8 cellular contexts compared by ENCODE assay signal in the genomic region with DNA sequence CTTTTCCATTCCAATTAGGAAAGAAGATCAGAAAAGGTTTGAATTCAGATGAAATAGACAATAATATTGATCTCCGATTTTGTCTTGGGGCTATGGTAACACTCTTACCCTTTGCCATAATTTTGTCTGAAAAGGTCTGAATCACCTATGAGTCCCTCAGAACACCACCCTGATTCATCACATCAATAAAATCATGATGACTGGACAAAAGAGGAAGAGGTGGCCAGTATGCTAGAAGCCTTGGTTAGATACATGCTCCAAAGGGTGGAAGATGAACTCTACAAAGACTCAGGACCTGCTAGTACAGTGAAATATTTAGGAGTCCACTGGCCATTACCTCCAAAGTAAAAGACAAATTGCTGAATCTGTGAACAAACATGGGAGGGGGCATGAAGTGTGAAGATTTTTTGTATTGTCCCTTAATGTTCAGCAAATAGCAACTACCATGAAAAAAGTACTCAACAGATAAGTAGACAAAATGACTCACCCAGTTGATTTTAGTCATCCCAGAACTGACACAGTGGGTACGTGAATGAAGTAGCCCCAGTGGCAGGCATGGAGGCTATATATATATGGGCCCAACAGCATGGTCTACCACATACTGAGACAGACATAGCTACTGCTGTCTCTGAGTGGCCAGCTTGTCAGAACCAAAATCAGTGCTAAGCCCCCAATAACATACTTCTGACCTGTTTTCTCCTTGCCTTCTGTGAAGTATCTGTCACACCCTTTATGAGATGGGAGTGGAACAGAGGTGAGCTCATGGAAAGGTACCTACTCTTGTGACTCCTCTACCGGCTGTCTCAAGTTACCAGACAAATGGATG. TPM values are rescaled to one million over a fixed set of nuclear protein-coding genes. Genes with fewer than 3 reads are reported as not detected.
A peak's percentile ranks its signal among the peaks of the same experiment; 100 is the strongest.
DNase-seq lines count a peak whose midpoint lies in the region; ATAC-seq, FAIRE-seq and TF ChIP-seq lines count a peak whose summit lies in the region.

No MANE protein-coding gene starts in this region.

- no peak overlapping the region for H3K27ac Mint-ChIP-seq in CD4-positive, alpha-beta T cell

- TF ChIP-seq CTCF in GM10266 (IDR thresholded peaks at IDR 0.05; ENCODE audit: control insufficient read depth, insufficient read depth, low read depth, missing control alignments) = no peak
- TF ChIP-seq CTCF in bronchial epithelial cell (IDR thresholded peaks at IDR 0.05; ENCODE audit: insufficient read depth, low read length, severe bottlenecking) = no peak
- no peak for TF ChIP-seq CTCF in CD4-positive, alpha-beta T cell (IDR thresholded peaks at IDR 0.05)
- TF ChIP-seq CTCF in left ventricle myocardium inferior (IDR thresholded peaks at IDR 0.05; ENCODE audit: borderline replicate concordance) = no peak

- no peaks in the 10 kb centered on the region for H3K36me3 ChIP-seq in bronchial epithelial cell (ENCODE audit: control insufficient read depth, insufficient read depth, low read length)
- H3K36me3 ChIP-seq in left ventricle myocardium inferior = no peaks in the 10 kb centered on the region

- no peaks in the 10 kb centered on the region for H3K36me3 Mint-ChIP-seq in CD4-positive, alpha-beta T cell (ENCODE audit: low read depth)

- no peak overlapping the region for H3K4me3 ChIP-seq in bronchial epithelial cell (ENCODE audit: low read depth, low read length)
- H3K4me3 ChIP-seq in left ventricle myocardium inferior = no peak overlapping the region

- peak; percentile 66; the same call in 1 of the 2 replicates for TF ChIP-seq EP300 in Ishikawa (IDR thresholded peaks at IDR 0.05; ENCODE audit: borderline replicate concordance)

- ATAC-seq in GM21717 (IDR thresholded peaks at IDR 0.05; ENCODE audit: unreplicated experiment) = peak; percentile 93
- ATAC-seq in CD4-positive, alpha-beta T cell (ENCODE audit: poor library complexity) = no peak

- DNase-seq in GM10266 (ENCODE audit: extremely low spot score) (peak; percentile 23), bronchial epithelial cell (ENCODE audit: low read depth) (peak; percentile 97), OCI-M2 (lab: John Stamatoyannopoulos, UW; ENCODE audit: unreplicated experiment) (no peak), left ventricle myocardium inferior (no peak)
- DNase-seq in effector CD4-positive, alpha-beta T cell = no peak
- no peak for DNase-seq in CD4-positive, alpha-beta T cell

- FAIRE-seq in bronchial epithelial cell (lab: Jason Lieb, UNC) = peak; percentile 18

- H3K9me3 Mint-ChIP-seq in CD4-positive, alpha-beta T cell = no peaks in the 10 kb centered on the region

- no peak for TF ChIP-seq RAD21 in Ishikawa (IDR thresholded peaks at IDR 0.05; ENCODE audit: low read depth)

- POLR2A ChIA-PET in CD4-positive, alpha-beta T cell (lab: Charles Lee) = interaction anchor here (0.9 kb wide), 1 partner anchor 202 kb away, joined by 3 read pairs; no protein-coding TSS in a partner anchor

- CTCF ChIA-PET in CD4-positive, alpha-beta T cell (lab: Charles Lee) = no interaction called here

- H3K4me3 Mint-ChIP-seq in CD4-positive, alpha-beta T cell = no peak overlapping the region

- intact Hi-C loops in CD4-positive, alpha-beta T cell (cut with DNase I, micrococcal nuclease) = no loop called here
- intact Hi-C loops in left ventricle myocardium inferior (cut with micrococcal nuclease) = no loop called here

- no peaks in the 10 kb centered on the region for H3K27me3 ChIP-seq in bronchial epithelial cell (ENCODE audit: control insufficient read depth, insufficient read depth, low read length)
- H3K27me3 ChIP-seq in CD4-positive, alpha-beta T cell (ENCODE audit: control insufficient read depth, insufficient read depth, low read length) = no peaks in the 10 kb centered on the region
- H3K27me3 ChIP-seq in left ventricle myocardium inferior (ENCODE audit: low read depth) = no peaks in the 10 kb centered on the region

- H3K27ac ChIP-seq in CD4-positive, alpha-beta T cell (ENCODE audit: low read depth, low read length) = no peak overlapping the region
- no peak overlapping the region for H3K27ac ChIP-seq in left ventricle myocardium inferior (replicated peaks)

- H3K4me1 Mint-ChIP-seq in CD4-positive, alpha-beta T cell (ENCODE audit: low read depth) = no peaks in the 10 kb centered on the region

- H3K9me3 ChIP-seq in CD4-positive, alpha-beta T cell (ENCODE audit: control insufficient read depth, low read length) = no peaks in the 10 kb centered on the region
- no peaks in the 10 kb centered on the region for H3K9me3 ChIP-seq in left ventricle myocardium inferior (replicated peaks)

- peaks cover 11% of the 10 kb centered on the region for H3K4me1 ChIP-seq in left ventricle myocardium inferior

- no peaks in the 10 kb centered on the region for H3K27me3 Mint-ChIP-seq in CD4-positive, alpha-beta T cell

TF ChIP-seq in Ishikawa, 13 proteins besides CTCF, POLR2A, EP300 and RAD21:
- TF ChIP-seq CREB1 (IDR thresholded peaks at IDR 0.05; ENCODE audit: low read depth) (no peak), FOXM1 (IDR thresholded peaks at IDR 0.05; ENCODE audit: borderline replicate concordance, low read depth) (0 out of 2 replicates have a peak, but pooled peaks have one; percentile 21)

RNA-seq across cellular contexts. Expression of gene GLS, which starts 36.5 kb away (rescaled TPM):
- total RNA-seq in bronchial epithelial cell = 95.9 and 103 TPM in 2 replicates
- 100 to 1,000 TPM; 215 to 224 TPM for total RNA-seq in CD4-positive, alpha-beta T cell
- 48.4 TPM for total RNA-seq in left ventricle myocardium inferior

Comparison
In these comparisons a context has a peak if more than half of its experiments do, and no peak if none do; other contexts are left out.
1. DNase-seq: peak in GM10266 (single experiment) and bronchial epithelial cell (single experiment); none in effector CD4-positive, alpha-beta T cell (single experiment), CD4-positive, alpha-beta T cell (0 of 10), OCI-M2 (single experiment) and left ventricle myocardium inferior (single experiment).